8 cellular contexts compared by ENCODE assay signal in the genomic region with DNA sequence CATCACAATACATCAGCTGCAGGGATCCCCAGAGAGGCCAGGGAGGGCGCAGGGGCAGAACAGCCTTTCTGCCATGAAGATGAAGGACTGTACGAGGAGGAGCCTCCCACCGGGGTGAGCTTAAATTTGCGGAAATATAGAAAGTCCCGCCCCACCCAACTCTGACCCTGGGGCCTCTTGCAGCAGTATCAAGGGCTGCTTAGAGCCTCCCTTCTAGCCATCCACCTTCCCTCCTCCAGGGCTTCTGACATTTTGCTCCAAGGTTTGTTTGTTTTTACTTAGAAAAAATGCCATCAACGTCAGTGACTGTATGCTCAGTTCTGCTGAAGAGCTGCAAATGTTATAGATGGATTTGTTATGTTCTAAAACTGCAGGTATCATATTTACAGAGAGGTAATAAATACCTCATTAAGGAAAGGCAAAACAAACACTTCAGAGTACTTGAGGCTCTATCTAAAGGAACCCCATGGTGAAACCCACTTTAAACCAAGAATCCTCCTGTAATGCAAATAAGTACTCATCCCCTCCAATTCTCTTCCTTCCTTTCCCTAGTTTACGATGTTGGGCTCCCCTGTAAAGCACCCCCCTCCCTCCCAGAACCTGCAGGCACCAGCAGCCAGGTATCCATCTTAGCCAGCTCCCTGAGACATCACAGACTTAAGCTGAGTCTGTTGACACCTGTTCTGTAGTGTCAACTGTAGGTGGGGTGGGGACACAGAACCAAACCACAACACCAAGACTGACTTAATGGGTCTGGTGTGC. TPM values are rescaled to one million over a fixed set of nuclear protein-coding genes. Genes with fewer than 3 reads are reported as not detected.
A peak's percentile ranks its signal among the peaks of the same experiment; 100 is the strongest.
DNase-seq lines count a peak whose midpoint lies in the region; ATAC-seq and TF ChIP-seq lines count a peak whose summit lies in the region.

No MANE protein-coding gene starts in this region.

- no peaks in the 10 kb centered on the region for H3K9me3 Mint-ChIP-seq in immature natural killer cell

- peaks cover 5 to 23% (median 7%) of the 10 kb centered on the region in 3 donors for H3K36me3 Mint-ChIP-seq in immature natural killer cell

- no peak for TF ChIP-seq CTCF in LNCaP clone FGC (IDR thresholded peaks at IDR 0.05; ENCODE audit: control insufficient read depth, extremely low read depth, insufficient read depth)

- peaks cover 0 to 6% (median 2%) of the 10 kb centered on the region in 3 donors for H3K27me3 Mint-ChIP-seq in immature natural killer cell (ENCODE audit: low read depth in 3 of 3)

- H3K27ac Mint-ChIP-seq in immature natural killer cell: peak overlapping the region; percentile 87 to 96 (median 94)

- peak overlapping the region; percentile 57 to 82 (median 77) for H3K4me3 Mint-ChIP-seq in immature natural killer cell

- H3K4me3 ChIP-seq in LNCaP clone FGC (ENCODE audit: low read depth, low read length): no peak overlapping the region

- DNase-seq in LNCaP clone FGC (ENCODE audit: low read depth) (peak; percentile 17), T-helper 2 cell (peak in 3 of 5 experiments; percentile 10 to 71 (median 30)), immature natural killer cell (no peak), dedifferentiated amniotic fluid mesenchymal stem cell (ENCODE audit: extremely low spot score) (no peak), HUDEP-2 (lab: John Stamatoyannopoulos, UW; ENCODE audit: unreplicated experiment in 76 of 76) (no peak), NCI-H526 treated with DMSO at 0.1 percent for 48 hours (lab: John Stamatoyannopoulos, UW) (no peak)

- H3K4me1 Mint-ChIP-seq in immature natural killer cell: peaks cover 73 to 86% of the 10 kb centered on the region in 2 donors

- ATAC-seq in GM18499 (IDR thresholded peaks at IDR 0.05; ENCODE audit: insufficient read depth, unreplicated experiment): peak; percentile 39
- peak; percentile 60 for ATAC-seq in GM21619 (IDR thresholded peaks at IDR 0.05; ENCODE audit: unreplicated experiment)

RNA-seq across cellular contexts. Expression of a gene that starts 30.5 kb away (rescaled TPM):
- polyA plus RNA-seq in immature natural killer cell: 100 to 1,000 TPM in 2 of 3 donors, 10 to 100 TPM in 1; 96.5 to 194 (median 109) TPM

Comparison
In these comparisons a context has a peak if more than half of its experiments do, and no peak if none do; other contexts are left out.
1. DNase-seq: peak in LNCaP clone FGC (single experiment) and T-helper 2 cell (3 of 5); none in immature natural killer cell (0 of 3), dedifferentiated amniotic fluid mesenchymal stem cell (single experiment), HUDEP-2 (0 of 76) and NCI-H526 treated with DMSO at 0.1 percent for 48 hours (single experiment).